ENCODE assay signal across 23 cellular contexts in the genomic region with DNA sequence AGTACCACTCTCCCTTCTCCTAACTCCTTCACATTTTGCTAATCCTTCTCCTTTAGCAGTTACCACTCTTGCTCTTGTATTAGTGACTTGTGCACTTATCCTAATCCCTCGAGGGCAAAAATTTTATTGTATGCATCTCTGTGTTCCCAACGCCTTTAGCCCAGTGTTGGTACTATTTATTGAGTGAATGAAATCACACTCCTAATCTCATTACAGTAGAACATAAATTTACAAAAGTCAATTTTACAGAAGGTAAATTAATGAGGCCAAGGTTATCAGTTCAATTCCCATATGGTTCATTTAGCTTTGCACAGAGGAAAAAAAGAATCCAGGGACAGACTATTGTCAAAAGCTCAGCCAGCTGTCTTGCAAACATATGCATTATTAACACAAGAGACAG.
"Had no signal": no experiment of that assay in that cellular context is flagged by ENCODE, and none has a peak within 500 bp of the region (broad histone marks: within the 10 kb centered on the region; RNA-seq: fewer than 3 reads in every experiment).

No MANE protein-coding gene starts in this region.

- H3K27me3 ChIP-seq: left lung, ovary, right atrium auricular region, right lobe of liver, tibial nerve, uterus had no signal

- ATAC-seq: left colon; left lung; lower lobe of right lung; natural killer cell; right lobe of liver; stimulated activated memory B cell treated with anti-CD40 and anti-IgM and Interleukin-4, amounts not matched to agents 10 μg/mL and 1 μg/mL and 100 μg/mL, for 72 hours; stimulated activated naive CD8-positive, alpha-beta T cell treated with anti-CD3 and anti-CD28 coated beads, Interleukin-15, amount 100 ng/mL, for 72 hours had no signal

- FAIRE-seq: kidney had no signal

- DNase-seq: hippocampal formation; kidney; left colon; left lung; lower lobe of right lung; mammary epithelial cell; mesendoderm; naive B cell; natural killer cell; ovary; right lobe of liver; stimulated activated CD4-positive, alpha-beta T cell treated with anti-CD3 and anti-CD28 coated beads, Interleukin-1b, Interleukin-23, amount 100 ng/mL, for 48 hours; stimulated activated CD4-positive, alpha-beta T cell treated with anti-CD3 and anti-CD28 coated beads, Interleukin-2, amount 100 ng/mL, for 48 hours; stimulated activated CD4-positive, alpha-beta T cell treated with anti-CD3 and anti-CD28 coated beads, Interleukin-4, amount 100 ng/mL, for 4 hours; stimulated activated CD8-positive, alpha-beta memory T cell treated with anti-CD3 and anti-CD28 coated beads, Interleukin-4, amount 100 ng/mL, for 48 hours; stimulated activated naive CD4-positive, alpha-beta T cell treated with Interleukin-2 at 50 U/mL for 16 hours; stimulated activated naive CD8-positive, alpha-beta T cell treated with anti-CD3 and anti-CD28 coated beads, Interleukin-15, amount 100 ng/mL, for 72 hours; substantia nigra; uterus had no signal

- H3K4me1 ChIP-seq: left lung, lower lobe of right lung, right atrium auricular region, uterus had no signal

- H3K36me3 ChIP-seq: left lung, lower lobe of right lung, ovary, right atrium auricular region, right lobe of liver, tibial nerve, uterus had no signal

- H3K4me3 ChIP-seq: left lung, lower lobe of right lung, ovary, right atrium auricular region, right lobe of liver, smooth muscle cell, tibial nerve, uterus had no signal

- H3K27ac ChIP-seq: left lung, lower lobe of right lung, ovary, right atrium auricular region, right lobe of liver, tibial nerve, uterus had no signal

- H3K9me3 ChIP-seq: left lung, lower lobe of right lung, ovary, right atrium auricular region, right lobe of liver, tibial nerve, uterus had no signal
